ENCODE assay signal across 1 cellular context in the genomic region with DNA sequence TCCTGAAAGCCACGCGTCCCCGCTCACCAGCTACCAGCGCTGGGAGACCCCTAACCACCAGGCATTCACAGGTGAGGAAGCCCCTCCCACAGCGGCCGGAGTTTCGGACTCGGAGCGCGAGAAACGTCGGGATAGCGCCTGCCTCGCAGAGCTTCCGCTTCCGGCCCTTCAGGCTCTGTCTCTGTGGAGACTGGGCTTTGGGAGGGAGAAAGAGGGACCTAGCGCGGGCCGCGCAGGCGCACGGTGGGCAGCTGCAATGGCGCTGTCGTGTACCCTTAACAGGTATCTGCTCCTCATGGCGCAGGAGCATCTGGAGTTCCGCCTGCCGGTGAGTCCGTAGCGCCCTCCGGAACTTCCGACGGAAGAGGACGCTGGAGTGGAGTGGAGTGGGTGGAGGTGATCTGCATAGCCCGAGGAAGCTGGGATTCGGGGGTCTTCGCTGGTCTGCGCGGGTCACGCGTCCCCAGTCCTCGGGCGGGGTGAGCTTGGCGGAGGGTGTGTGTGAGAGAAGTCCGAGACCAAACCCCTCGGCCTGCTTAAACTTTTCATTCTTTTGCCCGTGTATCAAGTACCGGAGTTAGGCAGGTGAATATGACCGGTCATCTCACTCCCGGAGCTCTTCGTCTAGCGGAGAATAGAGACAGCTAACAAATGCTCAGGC.
TF ChIP-seq lines count a peak whose summit lies in the region.

A gene (plus strand): TSS at position 246 of the 661 bp plus-strand sequence. CDS start 11 bp downstream, at position 257.

TF ChIP-seq in K562, 482 proteins besides CTCF, POLR2A, EP300 and RAD21 (continued from another document and continues in another):
- TF ChIP-seq, protein P1, sequence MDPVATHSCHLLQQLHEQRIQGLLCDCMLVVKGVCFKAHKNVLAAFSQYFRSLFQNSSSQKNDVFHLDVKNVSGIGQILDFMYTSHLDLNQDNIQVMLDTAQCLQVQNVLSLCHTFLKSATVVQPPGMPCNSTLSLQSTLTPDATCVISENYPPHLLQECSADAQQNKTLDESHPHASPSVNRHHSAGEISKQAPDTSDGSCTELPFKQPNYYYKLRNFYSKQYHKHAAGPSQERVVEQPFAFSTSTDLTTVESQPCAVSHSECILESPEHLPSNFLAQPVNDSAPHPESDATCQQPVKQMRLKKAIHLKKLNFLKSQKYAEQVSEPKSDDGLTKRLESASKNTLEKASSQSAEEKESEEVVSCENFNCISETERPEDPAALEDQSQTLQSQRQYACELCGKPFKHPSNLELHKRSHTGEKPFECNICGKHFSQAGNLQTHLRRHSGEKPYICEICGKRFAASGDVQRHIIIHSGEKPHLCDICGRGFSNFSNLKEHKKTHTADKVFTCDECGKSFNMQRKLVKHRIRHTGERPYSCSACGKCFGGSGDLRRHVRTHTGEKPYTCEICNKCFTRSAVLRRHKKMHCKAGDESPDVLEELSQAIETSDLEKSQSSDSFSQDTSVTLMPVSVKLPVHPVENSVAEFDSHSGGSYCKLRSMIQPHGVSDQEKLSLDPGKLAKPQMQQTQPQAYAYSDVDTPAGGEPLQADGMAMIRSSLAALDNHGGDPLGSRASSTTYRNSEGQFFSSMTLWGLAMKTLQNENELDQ (CRISPR knock-in tag; IDR thresholded peaks at IDR 0.05; ENCODE audit: borderline replicate concordance) = no peak
- TF ChIP-seq, protein P2, sequence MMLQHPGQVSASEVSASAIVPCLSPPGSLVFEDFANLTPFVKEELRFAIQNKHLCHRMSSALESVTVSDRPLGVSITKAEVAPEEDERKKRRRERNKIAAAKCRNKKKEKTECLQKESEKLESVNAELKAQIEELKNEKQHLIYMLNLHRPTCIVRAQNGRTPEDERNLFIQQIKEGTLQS (IDR thresholded peaks at IDR 0.05) = no peak
- TF ChIP-seq, protein P2 (CRISPR knock-in tag; conservative IDR thresholded peaks at IDR 0.05) = 0 out of 2 replicates have a peak, but pooled peaks have one; percentile 31
- TF ChIP-seq NEUROD1 (IDR thresholded peaks at IDR 0.05; ENCODE audit: borderline replicate concordance, low read depth, low read length, partially characterized antibody) (no peak), ZNF12 (CRISPR knock-in tag; IDR thresholded peaks at IDR 0.05) (no peak), ETV6 (IDR thresholded peaks at IDR 0.05; ENCODE audit: borderline replicate concordance in 1 of 2, low read depth in 2 of 2, low read length in 1 of 2) (no peak), ETV6 (CRISPR knock-in tag; IDR thresholded peaks at IDR 0.05; ENCODE audit: borderline replicate concordance) (no peak), MCM7 (IDR thresholded peaks at IDR 0.05) (no peak), CBFA2T2 (conservative IDR thresholded peaks at IDR 0.05) (no peak), HDAC1 (IDR thresholded peaks at IDR 0.05) (peak in 1 of 2 experiments; percentile 76; a peak in 2 of 4 replicates), ZNF146 (CRISPR knock-in tag; IDR thresholded peaks at IDR 0.05; ENCODE audit: unreplicated experiment) (no peak), FOXA3 (CRISPR knock-in tag; conservative IDR thresholded peaks at IDR 0.05 in 1 of 2, IDR thresholded peaks at IDR 0.05 in 1 of 2) (no peak), ZNF77 (CRISPR knock-in tag; IDR thresholded peaks at IDR 0.05) (no peak), KAT8 (IDR thresholded peaks at IDR 0.05; ENCODE audit: low read depth) (no peak), KAT7 (CRISPR knock-in tag; IDR thresholded peaks at IDR 0.05; ENCODE audit: borderline replicate concordance) (0 out of 2 replicates have a peak, but pooled peaks have one; percentile 60), FUS (optimal IDR thresholded peaks at IDR 0.05; ENCODE audit: low read depth, low read length) (no peak), SMARCA4 (IDR thresholded peaks at IDR 0.05) (no peak), NCOA1 (IDR thresholded peaks at IDR 0.05; ENCODE audit: low read depth) (peak; percentile 66; the same call in 1 of the 2 replicates), MXI1 (IDR thresholded peaks at IDR 0.05; ENCODE audit: low read depth, low read length) (no peak), SP1 (CRISPR knock-in tag; IDR thresholded peaks at IDR 0.05) (peak; percentile 65), L3MBTL2 (IDR thresholded peaks at IDR 0.05) (peak; percentile 62; the same call in 1 of the 2 replicates), PHF21A (IDR thresholded peaks at IDR 0.05; ENCODE audit: borderline replicate concordance, low read depth) (no peak)
- TF ChIP-seq, protein P3, sequence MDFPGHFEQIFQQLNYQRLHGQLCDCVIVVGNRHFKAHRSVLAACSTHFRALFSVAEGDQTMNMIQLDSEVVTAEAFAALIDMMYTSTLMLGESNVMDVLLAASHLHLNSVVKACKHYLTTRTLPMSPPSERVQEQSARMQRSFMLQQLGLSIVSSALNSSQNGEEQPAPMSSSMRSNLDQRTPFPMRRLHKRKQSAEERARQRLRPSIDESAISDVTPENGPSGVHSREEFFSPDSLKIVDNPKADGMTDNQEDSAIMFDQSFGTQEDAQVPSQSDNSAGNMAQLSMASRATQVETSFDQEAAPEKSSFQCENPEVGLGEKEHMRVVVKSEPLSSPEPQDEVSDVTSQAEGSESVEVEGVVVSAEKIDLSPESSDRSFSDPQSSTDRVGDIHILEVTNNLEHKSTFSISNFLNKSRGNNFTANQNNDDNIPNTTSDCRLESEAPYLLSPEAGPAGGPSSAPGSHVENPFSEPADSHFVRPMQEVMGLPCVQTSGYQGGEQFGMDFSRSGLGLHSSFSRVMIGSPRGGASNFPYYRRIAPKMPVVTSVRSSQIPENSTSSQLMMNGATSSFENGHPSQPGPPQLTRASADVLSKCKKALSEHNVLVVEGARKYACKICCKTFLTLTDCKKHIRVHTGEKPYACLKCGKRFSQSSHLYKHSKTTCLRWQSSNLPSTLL (IDR thresholded peaks at IDR 0.05) = no peak
- TF ChIP-seq, protein P4, sequence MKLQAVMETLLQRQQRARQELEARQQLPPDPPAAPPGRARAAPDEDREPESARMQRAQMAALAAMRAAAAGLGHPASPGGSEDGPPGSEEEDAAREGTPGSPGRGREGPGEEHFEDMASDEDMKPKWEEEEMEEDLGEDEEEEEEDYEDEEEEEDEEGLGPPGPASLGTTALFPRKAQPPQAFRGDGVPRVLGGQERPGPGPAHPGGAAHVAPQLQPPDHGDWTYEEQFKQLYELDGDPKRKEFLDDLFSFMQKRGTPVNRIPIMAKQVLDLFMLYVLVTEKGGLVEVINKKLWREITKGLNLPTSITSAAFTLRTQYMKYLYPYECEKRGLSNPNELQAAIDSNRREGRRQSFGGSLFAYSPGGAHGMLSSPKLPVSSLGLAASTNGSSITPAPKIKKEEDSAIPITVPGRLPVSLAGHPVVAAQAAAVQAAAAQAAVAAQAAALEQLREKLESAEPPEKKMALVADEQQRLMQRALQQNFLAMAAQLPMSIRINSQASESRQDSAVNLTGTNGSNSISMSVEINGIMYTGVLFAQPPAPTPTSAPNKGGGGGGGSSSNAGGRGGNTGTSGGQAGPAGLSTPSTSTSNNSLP (IDR thresholded peaks at IDR 0.05; ENCODE audit: borderline replicate concordance, low read depth, low read length) = no peak
- TF ChIP-seq, protein P5, sequence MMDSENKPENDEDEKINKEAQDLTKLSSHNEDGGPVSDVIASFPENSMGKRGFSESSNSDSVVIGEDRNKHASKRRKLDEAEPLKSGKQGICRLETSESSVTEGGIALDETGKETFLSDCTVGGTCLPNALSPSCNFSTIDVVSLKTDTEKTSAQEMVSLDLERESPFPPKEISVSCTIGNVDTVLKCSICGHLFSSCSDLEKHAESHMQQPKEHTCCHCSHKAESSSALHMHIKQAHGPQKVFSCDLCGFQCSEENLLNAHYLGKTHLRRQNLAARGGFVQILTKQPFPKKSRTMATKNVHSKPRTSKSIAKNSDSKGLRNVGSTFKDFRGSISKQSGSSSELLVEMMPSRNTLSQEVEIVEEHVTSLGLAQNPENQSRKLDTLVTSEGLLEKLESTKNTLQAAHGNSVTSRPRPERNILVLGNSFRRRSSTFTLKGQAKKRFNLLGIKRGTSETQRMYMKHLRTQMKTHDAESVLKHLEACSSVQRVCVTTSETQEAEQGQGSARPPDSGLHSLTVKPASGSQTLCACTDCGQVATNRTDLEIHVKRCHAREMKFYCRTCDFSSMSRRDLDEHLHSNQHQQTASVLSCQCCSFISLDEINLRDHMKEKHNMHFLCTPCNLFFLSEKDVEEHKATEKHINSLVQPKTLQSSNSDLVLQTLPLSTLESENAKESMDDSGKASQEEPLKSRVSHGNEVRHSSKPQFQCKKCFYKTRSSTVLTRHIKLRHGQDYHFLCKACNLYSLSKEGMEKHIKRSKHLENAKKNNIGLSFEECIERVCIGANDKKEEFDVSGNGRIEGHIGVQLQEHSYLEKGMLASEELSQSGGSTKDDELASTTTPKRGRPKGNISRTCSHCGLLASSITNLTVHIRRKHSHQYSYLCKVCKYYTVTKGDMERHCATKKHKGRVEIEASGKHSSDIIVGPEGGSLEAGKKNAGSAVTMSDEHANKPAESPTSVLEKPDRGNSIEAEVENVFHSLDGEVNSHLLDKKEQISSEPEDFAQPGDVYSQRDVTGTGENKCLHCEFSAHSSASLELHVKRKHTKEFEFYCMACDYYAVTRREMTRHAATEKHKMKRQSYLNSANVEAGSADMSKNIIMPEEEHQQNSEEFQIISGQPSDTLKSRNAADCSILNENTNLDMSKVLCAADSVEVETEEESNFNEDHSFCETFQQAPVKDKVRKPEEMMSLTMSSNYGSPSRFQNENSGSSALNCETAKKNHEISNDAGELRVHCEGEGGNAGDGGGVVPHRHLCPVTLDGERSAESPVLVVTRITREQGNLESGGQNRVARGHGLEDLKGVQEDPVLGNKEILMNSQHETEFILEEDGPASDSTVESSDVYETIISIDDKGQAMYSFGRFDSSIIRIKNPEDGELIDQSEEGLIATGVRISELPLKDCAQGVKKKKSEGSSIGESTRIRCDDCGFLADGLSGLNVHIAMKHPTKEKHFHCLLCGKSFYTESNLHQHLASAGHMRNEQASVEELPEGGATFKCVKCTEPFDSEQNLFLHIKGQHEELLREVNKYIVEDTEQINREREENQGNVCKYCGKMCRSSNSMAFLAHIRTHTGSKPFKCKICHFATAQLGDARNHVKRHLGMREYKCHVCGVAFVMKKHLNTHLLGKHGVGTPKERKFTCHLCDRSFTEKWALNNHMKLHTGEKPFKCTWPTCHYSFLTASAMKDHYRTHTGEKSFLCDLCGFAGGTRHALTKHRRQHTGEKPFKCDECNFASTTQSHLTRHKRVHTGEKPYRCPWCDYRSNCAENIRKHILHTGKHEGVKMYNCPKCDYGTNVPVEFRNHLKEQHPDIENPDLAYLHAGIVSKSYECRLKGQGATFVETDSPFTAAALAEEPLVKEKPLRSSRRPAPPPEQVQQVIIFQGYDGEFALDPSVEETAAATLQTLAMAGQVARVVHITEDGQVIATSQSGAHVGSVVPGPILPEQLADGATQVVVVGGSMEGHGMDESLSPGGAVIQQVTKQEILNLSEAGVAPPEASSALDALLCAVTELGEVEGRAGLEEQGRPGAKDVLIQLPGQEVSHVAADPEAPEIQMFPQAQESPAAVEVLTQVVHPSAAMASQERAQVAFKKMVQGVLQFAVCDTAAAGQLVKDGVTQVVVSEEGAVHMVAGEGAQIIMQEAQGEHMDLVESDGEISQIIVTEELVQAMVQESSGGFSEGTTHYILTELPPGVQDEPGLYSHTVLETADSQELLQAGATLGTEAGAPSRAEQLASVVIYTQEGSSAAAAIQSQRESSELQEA (IDR thresholded peaks at IDR 0.05; ENCODE audit: low read depth) = no peak
- TF ChIP-seq, protein P6, sequence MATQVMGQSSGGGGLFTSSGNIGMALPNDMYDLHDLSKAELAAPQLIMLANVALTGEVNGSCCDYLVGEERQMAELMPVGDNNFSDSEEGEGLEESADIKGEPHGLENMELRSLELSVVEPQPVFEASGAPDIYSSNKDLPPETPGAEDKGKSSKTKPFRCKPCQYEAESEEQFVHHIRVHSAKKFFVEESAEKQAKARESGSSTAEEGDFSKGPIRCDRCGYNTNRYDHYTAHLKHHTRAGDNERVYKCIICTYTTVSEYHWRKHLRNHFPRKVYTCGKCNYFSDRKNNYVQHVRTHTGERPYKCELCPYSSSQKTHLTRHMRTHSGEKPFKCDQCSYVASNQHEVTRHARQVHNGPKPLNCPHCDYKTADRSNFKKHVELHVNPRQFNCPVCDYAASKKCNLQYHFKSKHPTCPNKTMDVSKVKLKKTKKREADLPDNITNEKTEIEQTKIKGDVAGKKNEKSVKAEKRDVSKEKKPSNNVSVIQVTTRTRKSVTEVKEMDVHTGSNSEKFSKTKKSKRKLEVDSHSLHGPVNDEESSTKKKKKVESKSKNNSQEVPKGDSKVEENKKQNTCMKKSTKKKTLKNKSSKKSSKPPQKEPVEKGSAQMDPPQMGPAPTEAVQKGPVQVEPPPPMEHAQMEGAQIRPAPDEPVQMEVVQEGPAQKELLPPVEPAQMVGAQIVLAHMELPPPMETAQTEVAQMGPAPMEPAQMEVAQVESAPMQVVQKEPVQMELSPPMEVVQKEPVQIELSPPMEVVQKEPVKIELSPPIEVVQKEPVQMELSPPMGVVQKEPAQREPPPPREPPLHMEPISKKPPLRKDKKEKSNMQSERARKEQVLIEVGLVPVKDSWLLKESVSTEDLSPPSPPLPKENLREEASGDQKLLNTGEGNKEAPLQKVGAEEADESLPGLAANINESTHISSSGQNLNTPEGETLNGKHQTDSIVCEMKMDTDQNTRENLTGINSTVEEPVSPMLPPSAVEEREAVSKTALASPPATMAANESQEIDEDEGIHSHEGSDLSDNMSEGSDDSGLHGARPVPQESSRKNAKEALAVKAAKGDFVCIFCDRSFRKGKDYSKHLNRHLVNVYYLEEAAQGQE (CRISPR knock-in tag; IDR thresholded peaks at IDR 0.05; ENCODE audit: low read depth) = no peak; the same call in 1 of the 2 replicates
- TF ChIP-seq, protein P7, sequence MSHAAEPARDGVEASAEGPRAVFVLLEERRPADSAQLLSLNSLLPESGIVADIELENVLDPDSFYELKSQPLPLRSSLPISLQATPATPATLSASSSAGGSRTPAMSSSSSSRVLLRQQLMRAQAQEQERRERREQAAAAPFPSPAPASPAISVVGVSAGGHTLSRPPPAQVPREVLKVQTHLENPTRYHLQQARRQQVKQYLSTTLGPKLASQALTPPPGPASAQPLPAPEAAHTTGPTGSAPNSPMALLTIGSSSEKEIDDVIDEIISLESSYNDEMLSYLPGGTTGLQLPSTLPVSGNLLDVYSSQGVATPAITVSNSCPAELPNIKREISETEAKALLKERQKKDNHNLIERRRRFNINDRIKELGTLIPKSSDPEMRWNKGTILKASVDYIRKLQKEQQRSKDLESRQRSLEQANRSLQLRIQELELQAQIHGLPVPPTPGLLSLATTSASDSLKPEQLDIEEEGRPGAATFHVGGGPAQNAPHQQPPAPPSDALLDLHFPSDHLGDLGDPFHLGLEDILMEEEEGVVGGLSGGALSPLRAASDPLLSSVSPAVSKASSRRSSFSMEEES (CRISPR knock-in tag; IDR thresholded peaks at IDR 0.05) = no peak
- TF ChIP-seq, protein P8, sequence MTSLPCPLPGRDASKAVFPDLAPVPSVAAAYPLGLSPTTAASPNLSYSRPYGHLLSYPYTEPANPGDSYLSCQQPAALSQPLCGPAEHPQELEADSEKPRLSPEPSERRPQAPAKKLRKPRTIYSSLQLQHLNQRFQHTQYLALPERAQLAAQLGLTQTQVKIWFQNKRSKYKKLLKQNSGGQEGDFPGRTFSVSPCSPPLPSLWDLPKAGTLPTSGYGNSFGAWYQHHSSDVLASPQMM (CRISPR knock-in tag; IDR thresholded peaks at IDR 0.05) = no peak
- TF ChIP-seq, protein P9, sequence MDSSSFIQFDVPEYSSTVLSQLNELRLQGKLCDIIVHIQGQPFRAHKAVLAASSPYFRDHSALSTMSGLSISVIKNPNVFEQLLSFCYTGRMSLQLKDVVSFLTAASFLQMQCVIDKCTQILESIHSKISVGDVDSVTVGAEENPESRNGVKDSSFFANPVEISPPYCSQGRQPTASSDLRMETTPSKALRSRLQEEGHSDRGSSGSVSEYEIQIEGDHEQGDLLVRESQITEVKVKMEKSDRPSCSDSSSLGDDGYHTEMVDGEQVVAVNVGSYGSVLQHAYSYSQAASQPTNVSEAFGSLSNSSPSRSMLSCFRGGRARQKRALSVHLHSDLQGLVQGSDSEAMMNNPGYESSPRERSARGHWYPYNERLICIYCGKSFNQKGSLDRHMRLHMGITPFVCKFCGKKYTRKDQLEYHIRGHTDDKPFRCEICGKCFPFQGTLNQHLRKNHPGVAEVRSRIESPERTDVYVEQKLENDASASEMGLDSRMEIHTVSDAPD (CRISPR knock-in tag; IDR thresholded peaks at IDR 0.05) = no peak
